ENCODE assay signal across 24 cellular contexts in genomic region chr1:95311006-95311405, GRCh38.
DNase-seq lines count a peak whose midpoint lies in the region; ATAC-seq and TF ChIP-seq lines count a peak whose summit lies in the region.
"Had no signal": no experiment of that assay in that cellular context is flagged by ENCODE, and none has a peak within 500 bp of the region (broad histone marks: within the 10 kb centered on the region; RNA-seq: fewer than 3 reads in every experiment).

No MANE protein-coding gene starts in this region.

- H3K36me3 Mint-ChIP-seq in nephron progenitor cell (ENCODE audit: low read depth) = no peaks in the 10 kb centered on the region
- H3K36me3 Mint-ChIP-seq: activated naive CD4-positive, alpha-beta T cell treated with anti-CD3 and anti-CD28 coated beads, Interleukin-2, amount 50 U/mL, for 24 hours; natural killer cell had no signal

- H3K36me3 ChIP-seq in right lobe of liver = no peaks in the 10 kb centered on the region
- H3K36me3 ChIP-seq: ascending aorta had no signal

- peak overlapping the region; percentile 7 for H3K27ac Mint-ChIP-seq in nephron progenitor cell
- H3K27ac Mint-ChIP-seq: activated naive CD4-positive, alpha-beta T cell treated with anti-CD3 and anti-CD28 coated beads, Interleukin-2, amount 50 U/mL, for 24 hours; activated T-cell treated with anti-CD3 and anti-CD28 coated beads, Interleukin-2, amount 50 U/mL, for 72 hours; natural killer cell had no signal

- H3K4me3 Mint-ChIP-seq in nephron progenitor cell = peak overlapping the region; percentile 23
- H3K4me3 Mint-ChIP-seq: activated naive CD4-positive, alpha-beta T cell treated with anti-CD3 and anti-CD28 coated beads, Interleukin-2, amount 50 U/mL, for 24 hours; activated T-cell treated with anti-CD3 and anti-CD28 coated beads, Interleukin-2, amount 50 U/mL, for 72 hours; natural killer cell had no signal

- ATAC-seq in HG03565 (IDR thresholded peaks at IDR 0.05; ENCODE audit: unreplicated experiment) = no peak
- ATAC-seq in GM21529 (IDR thresholded peaks at IDR 0.05; ENCODE audit: unreplicated experiment) = no peak
- no peak for ATAC-seq in right lobe of liver
- ATAC-seq: activated T-cell treated with anti-CD3 and anti-CD28 coated beads, Interleukin-2, amount 50 U/mL, for 72 hours; GM12878; natural killer cell; Panc1 had no signal

- WGBS in right lobe of liver (ENCODE audit: insufficient coverage, low coverage, low lambda C conversion rate, missing lambda C conversion rate) = 27% methylated on average over 7 of the region's 7 CpGs

- H3K4me1 ChIP-seq in right lobe of liver = no peaks in the 10 kb centered on the region
- H3K4me1 ChIP-seq: ascending aorta had no signal

- TF ChIP-seq CTCF in VCaP (conservative IDR thresholded peaks at IDR 0.05) (no peak), nephron progenitor cell (IDR thresholded peaks at IDR 0.05) (no peak), right lobe of liver (IDR thresholded peaks at IDR 0.05) (no peak)

- H3K4me1 Mint-ChIP-seq in nephron progenitor cell = peaks cover 59% of the 10 kb centered on the region
- H3K4me1 Mint-ChIP-seq: activated naive CD4-positive, alpha-beta T cell treated with anti-CD3 and anti-CD28 coated beads, Interleukin-2, amount 50 U/mL, for 24 hours; natural killer cell had no signal

- H3K27ac ChIP-seq in VCaP = peak overlapping the region; percentile 66
- no peak overlapping the region for H3K27ac ChIP-seq in right lobe of liver
- H3K27ac ChIP-seq: ascending aorta had no signal

- intact Hi-C loops in right lobe of liver (cut with DNase I) = no loop called here

- no peaks in the 10 kb centered on the region for H3K9me3 ChIP-seq in right lobe of liver
- H3K9me3 ChIP-seq: ascending aorta had no signal

- H3K4me3 ChIP-seq in right lobe of liver = no peak overlapping the region
- H3K4me3 ChIP-seq: ascending aorta, GM12878 had no signal

- H3K27me3 Mint-ChIP-seq in nephron progenitor cell (ENCODE audit: low read depth, poor library complexity) = peaks cover 3% of the 10 kb centered on the region

- H3K9me3 Mint-ChIP-seq in nephron progenitor cell = no peaks in the 10 kb centered on the region
- H3K9me3 Mint-ChIP-seq: activated naive CD4-positive, alpha-beta T cell treated with anti-CD3 and anti-CD28 coated beads, Interleukin-2, amount 50 U/mL, for 24 hours; activated T-cell treated with anti-CD3 and anti-CD28 coated beads, Interleukin-2, amount 50 U/mL, for 72 hours had no signal

- no peak for TF ChIP-seq POLR2A in right lobe of liver (IDR thresholded peaks at IDR 0.05)

- peak; percentile 68 for DNase-seq in DMS53 treated with DMSO at 0.1 percent for 48 hours (lab: John Stamatoyannopoulos, UW; ENCODE audit: unreplicated experiment)
- peak in 2 of 3 experiments; percentile 61 to 81 for DNase-seq in NCI-H1417 (lab: John Stamatoyannopoulos, UW)
- DNase-seq in nephron progenitor cell = no peak
- DNase-seq in SIG-M5 treated with dmso at 0.1 percent for 504 hours (lab: John Stamatoyannopoulos, UW; ENCODE audit: unreplicated experiment) = no peak
- DNase-seq in right lobe of liver = no peak
- DNase-seq: activated CD4-positive, CD25-positive, alpha-beta regulatory T cell treated with anti-CD3 and anti-CD28 coated beads, Interleukin-2, amount 50 U/mL, for 72 hours; activated CD8-positive, alpha-beta memory T cell treated with anti-CD3 and anti-CD28 coated beads for 24 hours; activated T-cell treated with anti-CD3 and anti-CD28 coated beads, Interleukin-2, amount 50 U/mL, for 72 hours; erythroblast; Karpas-422; mesendoderm; natural killer cell; NCI-H1105 treated with DMSO at 0.1 percent for 48 hours; NCI-H2171; small intestine; stimulated activated CD4-positive, alpha-beta T cell treated with anti-CD3 and anti-CD28 coated beads, Interleukin-2, amount 100 ng/mL, for 48 hours; stimulated activated naive CD4-positive, alpha-beta T cell treated with Interleukin-2 at 50 U/mL for 16 hours had no signal

- H3K27me3 ChIP-seq in right lobe of liver = no peaks in the 10 kb centered on the region
- H3K27me3 ChIP-seq: ascending aorta had no signal

Comparison
In these comparisons a context has a peak if more than half of its experiments do, and no peak if none do; other contexts are left out.
1. DNase-seq: peak in DMS53 treated with DMSO at 0.1 percent for 48 hours (single experiment) and NCI-H1417 (2 of 3); none in nephron progenitor cell (single experiment), SIG-M5 treated with dmso at 0.1 percent for 504 hours (single experiment) and right lobe of liver (0 of 3).